In genomic region chr1:8348777-8349472, GRCh38 we compare ENCODE assay signal across 8 cellular contexts. TPM values are rescaled to one million over a fixed set of nuclear protein-coding genes. Genes with fewer than 3 reads are reported as not detected.
DNase-seq lines count a peak whose midpoint lies in the region; ATAC-seq, FAIRE-seq and TF ChIP-seq lines count a peak whose summit lies in the region.

No MANE protein-coding gene starts in this region.

- H3K36me3 ChIP-seq in prostate gland (no peaks in the 10 kb centered on the region), aorta (ENCODE audit: control insufficient read depth in 1 of 2, insufficient read depth in 2 of 2, low read length in 1 of 2) (no peaks in the 10 kb centered on the region)

- no peak for TF ChIP-seq POLR2A in prostate gland (IDR thresholded peaks at IDR 0.05)

- H3K4me3 ChIP-seq in prostate gland, result no peak overlapping the region
- no peak overlapping the region for H3K4me3 ChIP-seq in aorta (ENCODE audit: low read length in 2 of 2)

- H3K9me3 ChIP-seq in prostate gland (no peaks in the 10 kb centered on the region), aorta (ENCODE audit: control insufficient read depth, low read length) (no peaks in the 10 kb centered on the region)

- H3K27ac ChIP-seq in prostate gland (peak overlapping the region; percentile 39 to 41), aorta (ENCODE audit: low read depth in 1 of 2, low read length in 2 of 2) (no peak overlapping the region)

- TF ChIP-seq CTCF in prostate gland (IDR thresholded peaks at IDR 0.05), result peak; percentile 81 to 88 (median 86)

- FAIRE-seq in HTR-8/SVneo (lab: Jason Lieb, UNC), result peak; percentile 13
- no peak for FAIRE-seq in frontal cortex (lab: Jason Lieb, UNC)

- WGBS in prostate gland, result 27% methylated on average over 21 of the region's 21 CpGs
- 28 to 30% methylated on average over 21 of the region's 21 CpGs for WGBS in aorta, 2 donors

- H3K27me3 ChIP-seq in prostate gland (replicated peaks; ENCODE audit: insufficient read depth) (no peaks in the 10 kb centered on the region), aorta (ENCODE audit: control insufficient read depth in 1 of 2, insufficient read depth in 2 of 2, low read length in 1 of 2) (no peaks in the 10 kb centered on the region)

- H3K4me1 ChIP-seq in prostate gland (replicated peaks) (peaks cover 12% of the 10 kb centered on the region), aorta (ENCODE audit: control insufficient read depth in 1 of 2, insufficient read depth in 2 of 2, low read length in 2 of 2) (no peaks in the 10 kb centered on the region)

- DNase-seq in COLO829 (ENCODE audit: low spot score) (peak; percentile 73), HTR-8/SVneo (ENCODE audit: insufficient read length, low spot score) (peak; percentile 73), RPMI7951 (ENCODE audit: low read depth) (peak; percentile 45), frontal cortex (ENCODE audit: low spot score in 2 of 2) (peak; percentile 69 to 81), prostate gland (ENCODE audit: low spot score) (peak; percentile 68), aorta (peak; percentile 80 to 89), NCI-H1048 (lab: John Stamatoyannopoulos, UW) (no peak)
- peak; percentile 45 to 58 for DNase-seq in activated T-helper 1 cell treated with anti-CD3 and anti-CD28 coated beads, Interleukin-2, amount 50 U/mL, for 16 hours (ENCODE audit: low read depth in 1 of 2, low spot score in 1 of 2)

- ATAC-seq in aorta (ENCODE audit: low FRiP score), result peak; percentile 79

- intact Hi-C loops in prostate gland (cut with DNase I), result loop anchor here (2.0 kb wide), 1 partner anchor 368 kb away; no protein-coding TSS in a partner anchor
- intact Hi-C loops in aorta (cut with DNase I), result loop anchor here (1.0 to 2.0 kb wide), 3 partner anchors 366 to 374 kb away; no protein-coding TSS in a partner anchor

RNA-seq across cellular contexts. Expression of gene SLC45A1, which starts 31.0 kb away (rescaled TPM):
- 0.20 and 0.84 TPM in 2 replicates for total RNA-seq in RPMI7951 (2014; rRNA removed; shearing (Covaris generic))
- total RNA-seq in frontal cortex, result 8.6 TPM
- 1 to 10 TPM; 4.3 to 5.2 TPM for total RNA-seq in prostate gland
- total RNA-seq in aorta, result 1 to 10 TPM; 5.4 to 8.7 TPM
- polyA plus RNA-seq in aorta, result 1 to 10 TPM; 4.4 to 8.1 TPM

Comparison
In these comparisons a context has a peak if more than half of its experiments do, and no peak if none do; other contexts are left out.
1. H3K27ac ChIP-seq: peak in prostate gland (2 of 2); none in aorta (0 of 2).